8 cellular contexts compared by ENCODE assay signal in the genomic region with DNA sequence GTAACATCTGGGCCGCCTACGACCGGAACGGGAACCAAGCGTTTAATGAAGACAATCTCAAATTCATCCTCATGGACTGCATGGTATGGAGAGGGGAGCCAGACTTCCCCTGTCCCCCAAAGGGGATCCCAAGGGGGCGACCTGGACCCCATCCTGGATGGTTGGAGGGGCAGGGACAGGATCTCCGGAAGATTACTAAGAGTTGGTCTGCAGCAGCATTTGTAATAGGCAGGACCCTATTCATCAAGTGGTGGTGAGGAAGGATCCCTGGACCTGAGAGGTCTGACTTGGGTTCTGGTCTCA. TPM values are rescaled to one million over a fixed set of nuclear protein-coding genes. Genes with fewer than 3 reads are reported as not detected.
DNase-seq lines count a peak whose midpoint lies in the region; ATAC-seq and TF ChIP-seq lines count a peak whose summit lies in the region.

No MANE protein-coding gene starts in this region.

- H3K4me2 ChIP-seq in mammary epithelial cell (ENCODE audit: insufficient read depth, low read depth, low read length): peak overlapping the region; percentile 75

- H3K27ac ChIP-seq in left ventricle myocardium inferior (replicated peaks) (peak overlapping the region; percentile 99), mammary epithelial cell (ENCODE audit: insufficient read depth, low read depth, low read length) (peak overlapping the region; percentile 58), vagina (peak overlapping the region; percentile 95)

- H3K36me3 ChIP-seq in left ventricle myocardium inferior (peaks cover 19% of the 10 kb centered on the region), mammary epithelial cell (ENCODE audit: insufficient read depth, low read length) (no peaks in the 10 kb centered on the region), mucosa of descending colon (ENCODE audit: low read depth) (no peaks in the 10 kb centered on the region), vagina (peaks cover 0 to 6% of the 10 kb centered on the region in 2 donors)

- dilution Hi-C loops in mammary epithelial cell (cut with HindIII; ENCODE audit: low sequenced_read_pairs): loop anchor here (5.0 kb wide), 4 partner anchors 43 to 113 kb away; a partner anchor contains a TSS

- H4K20me1 ChIP-seq in mammary epithelial cell (ENCODE audit: insufficient read depth, low read length): no peaks in the 10 kb centered on the region

- H3K27me3 ChIP-seq in left ventricle myocardium inferior (ENCODE audit: low read depth): no peaks in the 10 kb centered on the region
- no peaks in the 10 kb centered on the region for H3K27me3 ChIP-seq in mammary epithelial cell (ENCODE audit: insufficient read depth, low read length)
- H3K27me3 ChIP-seq in vagina: no peaks in the 10 kb centered on the region

- H3K9me3 ChIP-seq in left ventricle myocardium inferior (replicated peaks): no peaks in the 10 kb centered on the region
- H3K9me3 ChIP-seq in mammary epithelial cell (replicated peaks; ENCODE audit: insufficient read depth, low read length): no peaks in the 10 kb centered on the region
- H3K9me3 ChIP-seq in mucosa of descending colon: no peaks in the 10 kb centered on the region
- no peaks in the 10 kb centered on the region for H3K9me3 ChIP-seq in vagina

- CTCF ChIA-PET in mammary epithelial cell (lab: Charles Lee; ENCODE audit: low non-redundant PET): no interaction called here

- peak overlapping the region; percentile 70 for H3K9ac ChIP-seq in mammary epithelial cell (ENCODE audit: insufficient read depth, low read length)

- TF ChIP-seq CTCF in left ventricle myocardium inferior (IDR thresholded peaks at IDR 0.05; ENCODE audit: borderline replicate concordance) (no peak), mammary epithelial cell (conservative IDR thresholded peaks at IDR 0.05 in 1 of 2, IDR thresholded peaks at IDR 0.05 in 1 of 2; ENCODE audit: extremely low read depth in 1 of 2, insufficient read depth in 1 of 2, low read depth in 1 of 2, low read length in 2 of 2) (no peak), mucosa of descending colon (IDR thresholded peaks at IDR 0.05) (no peak), vagina (IDR thresholded peaks at IDR 0.05) (no peak)

- intact Hi-C loops in left ventricle myocardium inferior (cut with micrococcal nuclease): no loop called here
- intact Hi-C loops in Right ventricle myocardium inferior (cut with DNase I): no loop called here
- intact Hi-C loops in mammary epithelial cell (cut with micrococcal nuclease): loop anchor here (2.0 to 10.0 kb wide), 3 partner anchors 28 to 290 kb away; a partner anchor contains a TSS
- intact Hi-C loops in mucosa of descending colon (cut with DNase I, micrococcal nuclease): no loop called here
- intact Hi-C loops in vagina (cut with DNase I): no loop called here

- ATAC-seq in Right ventricle myocardium inferior (no peak), mucosa of descending colon (no peak)

- BruUV-seq in mammary epithelial cell (replicated peaks; lab: Mats Ljungman, UMichigan): no TSS peak

- no peak for DNase-seq in left ventricle myocardium inferior
- DNase-seq in Right ventricle myocardium inferior (ENCODE audit: missing footprints): no peak
- no peak for DNase-seq in mammary epithelial cell
- no peak for DNase-seq in mucosa of descending colon
- no peak for DNase-seq in vagina (ENCODE audit: extremely low spot score in 2 of 2)
- DNase-seq in OCI-M2 (lab: John Stamatoyannopoulos, UW; ENCODE audit: unreplicated experiment): no peak
- no peak for DNase-seq in AML-193 (lab: John Stamatoyannopoulos, UW)
- no peak for DNase-seq in cerebellum (ENCODE audit: low spot score)

- TF ChIP-seq POLR2A in vagina (IDR thresholded peaks at IDR 0.05): no peak

- WGBS in mammary epithelial cell (ENCODE audit: low coverage, missing lambda C conversion rate): 0% methylated on average over 7 of the region's 7 CpGs

- H2AFZ ChIP-seq in mammary epithelial cell (ENCODE audit: low read depth, low read length): peak overlapping the region; percentile 100

- H3K4me3 ChIP-seq in left ventricle myocardium inferior: peak overlapping the region; percentile 95
- peak overlapping the region; percentile 94 to 98 (median 98) for H3K4me3 ChIP-seq in mammary epithelial cell (replicated peaks in 1 of 3; ENCODE audit: insufficient read depth in 1 of 3, low read depth in 2 of 3, low read length in 3 of 3)
- H3K4me3 ChIP-seq in mucosa of descending colon: peak overlapping the region; percentile 60
- peak overlapping the region; percentile 84 to 97 for H3K4me3 ChIP-seq in vagina

- in situ Hi-C loops in mammary epithelial cell (cut with MboI; ENCODE audit: low sequenced_read_pairs in 2 of 2): loop anchor here in 1 of 2 donors (10.0 kb wide), 1 partner anchor 120 kb away; a partner anchor contains a TSS

- H3K4me1 ChIP-seq in left ventricle myocardium inferior (peaks cover 53% of the 10 kb centered on the region), mammary epithelial cell (ENCODE audit: insufficient read depth, low read length) (peaks cover 6% of the 10 kb centered on the region), mucosa of descending colon (ENCODE audit: low read depth) (peaks cover 10% of the 10 kb centered on the region), vagina (peaks cover 32% of the 10 kb centered on the region)

- H3K79me2 ChIP-seq in mammary epithelial cell (ENCODE audit: insufficient read depth, low read length): peaks cover 41% of the 10 kb centered on the region

RNA-seq across cellular contexts. Expression of a gene that starts 0.7 kb away (rescaled TPM):
- total RNA-seq in left ventricle myocardium inferior: 55.0 TPM
- 63.8 TPM for total RNA-seq in Right ventricle myocardium inferior
- 10 to 100 TPM; 43.7 to 71.3 TPM for total RNA-seq in mammary epithelial cell
- 128 TPM for polyA plus RNA-seq in mammary epithelial cell
- polyA minus RNA-seq in mammary epithelial cell: 82.3 TPM
- 10 to 100 TPM; 49.8 to 73.4 (median 60.7) TPM for total RNA-seq in mucosa of descending colon
- total RNA-seq in vagina: 73.9 TPM
- total RNA-seq in cerebellum: 19.6 TPM

RNA-seq across cellular contexts. Expression of a gene that starts 1.7 kb away (rescaled TPM):
- total RNA-seq in left ventricle myocardium inferior (29.9 TPM), Right ventricle myocardium inferior (33.5 TPM), mammary epithelial cell (10 to 100 TPM; 20.3 to 39.9 TPM), mucosa of descending colon (10 to 100 TPM; 23.7 to 36.9 (median 23.9) TPM), vagina (27.0 TPM), cerebellum (21.9 TPM)
- 34.3 TPM for polyA plus RNA-seq in mammary epithelial cell
- polyA minus RNA-seq in mammary epithelial cell: 57.3 TPM

RNA-seq across cellular contexts. Expression of a gene that starts 5.7 kb away (rescaled TPM):
- total RNA-seq in left ventricle myocardium inferior (not detected), Right ventricle myocardium inferior (not detected), mammary epithelial cell (10 to 100 TPM; 24.0 to 44.4 TPM), mucosa of descending colon (100 to 1,000 TPM in 2 of 3 donors, 10 to 100 TPM in 1; 85.1 to 242 (median 158) TPM), vagina (52.1 TPM), cerebellum (not detected)
- polyA plus RNA-seq in mammary epithelial cell: 131 TPM
- polyA minus RNA-seq in mammary epithelial cell: 110 TPM

RNA-seq across cellular contexts. Expression of a gene that starts 27.0 kb away (rescaled TPM):
- 0.16 TPM for total RNA-seq in left ventricle myocardium inferior
- total RNA-seq in Right ventricle myocardium inferior: 0.24 TPM
- 1 to 10 TPM; 1.9 to 2.5 TPM for total RNA-seq in mammary epithelial cell
- 1.3 TPM for polyA plus RNA-seq in mammary epithelial cell
- polyA minus RNA-seq in mammary epithelial cell: 1.2 TPM
- total RNA-seq in mucosa of descending colon: 1 to 10 TPM in 1 of 3 donors, under 1 TPM in 2; 0.32 to 2.5 (median 0.66) TPM
- 1.2 TPM for total RNA-seq in vagina
- 49.8 TPM for total RNA-seq in cerebellum

RNA-seq across cellular contexts. Expression of a gene that starts 34.5 kb away (rescaled TPM):
- total RNA-seq in left ventricle myocardium inferior: 77.6 TPM
- total RNA-seq in Right ventricle myocardium inferior: 79.9 TPM
- 100 to 1,000 TPM; 158 to 195 TPM for total RNA-seq in mammary epithelial cell
- 511 TPM for polyA plus RNA-seq in mammary epithelial cell
- polyA minus RNA-seq in mammary epithelial cell: 194 TPM
- 100 to 1,000 TPM; 144 to 203 (median 164) TPM for total RNA-seq in mucosa of descending colon
- total RNA-seq in vagina: 187 TPM
- 119 TPM for total RNA-seq in cerebellum

Comparison
In these comparisons a context has a peak if more than half of its experiments do, and no peak if none do; other contexts are left out.
1. RNA of a gene that starts 5.7 kb away (total RNA-seq): 85.1 to 242 TPM in mucosa of descending colon, 52.1 TPM in vagina (single experiment) and 24.0 to 44.4 TPM in mammary epithelial cell; not detected in cerebellum (single experiment), not detected in left ventricle myocardium inferior (single experiment) and not detected in Right ventricle myocardium inferior (single experiment); every median in the first group is over 10 times any median in the second.
2. Peak in every context shown above with its lines, with median percentiles within 50 percentile points of each other: H3K27ac ChIP-seq and H3K4me3 ChIP-seq.